1 cellular context compared by ENCODE assay signal in the genomic region with DNA sequence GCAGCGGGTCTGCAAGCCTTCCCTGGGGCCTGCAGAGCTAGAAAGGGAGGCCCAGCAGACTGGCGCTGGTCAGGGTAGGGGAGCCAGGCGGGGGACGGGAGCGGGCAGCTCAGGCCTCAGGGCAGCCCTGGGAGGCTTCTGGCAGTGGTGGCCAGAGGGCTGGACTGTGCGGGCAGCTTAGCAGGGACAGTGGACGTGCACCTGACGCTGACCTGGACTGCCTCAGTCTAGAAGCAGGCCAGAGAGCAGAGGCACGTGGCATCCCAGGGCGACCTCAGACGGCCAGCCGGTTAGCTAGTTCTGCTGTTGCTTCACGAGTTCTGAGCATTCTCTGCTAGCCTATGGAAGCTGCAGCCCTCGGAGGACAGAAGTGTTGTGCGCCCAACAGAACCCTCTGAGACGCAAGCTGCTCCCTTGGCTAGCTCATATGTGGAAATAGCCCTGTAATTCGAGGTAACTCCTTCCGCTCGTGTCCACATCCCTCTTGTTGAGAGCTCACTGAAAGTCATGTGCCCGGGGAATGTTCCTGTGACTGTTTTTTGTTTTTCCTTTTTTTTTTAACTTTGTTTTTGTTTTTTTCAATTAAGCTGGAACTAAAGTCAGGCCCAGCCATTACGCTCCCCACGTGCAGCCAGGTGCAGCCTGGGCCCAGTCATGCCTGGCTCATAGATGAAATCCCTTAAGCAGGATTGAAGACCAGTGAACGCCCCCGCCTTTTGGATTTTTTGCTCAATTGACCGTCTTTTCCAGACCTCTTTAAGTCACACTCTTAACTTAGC.
A peak's percentile ranks its signal among the peaks of the same experiment; 100 is the strongest.
TF ChIP-seq lines count a peak whose summit lies in the region.

No MANE protein-coding gene starts in this region.

TF ChIP-seq in H1, 55 proteins besides CTCF, POLR2A, EP300 and RAD21:
- TF ChIP-seq POLR2AphosphoS5 (IDR thresholded peaks at IDR 0.05; ENCODE audit: low read depth, low read length), result peak; percentile 94
- no peak for TF ChIP-seq SIX5 (IDR thresholded peaks at IDR 0.05; ENCODE audit: low read depth, low read length)
